In genomic region chr16:89507219-89507833, GRCh38 we compare ENCODE assay signal across 8 cellular contexts. TPM values are rescaled to one million over a fixed set of nuclear protein-coding genes. Genes with fewer than 3 reads are reported as not detected.
DNase-seq lines count a peak whose midpoint lies in the region; ATAC-seq and TF ChIP-seq lines count a peak whose summit lies in the region.

No MANE protein-coding gene starts in this region.

- CTCF ChIA-PET in BJ (lab: Yijun Ruan, JAX) = interaction anchor here (0.6 to 2.9 kb wide), 4 partner anchors 32 to 267 kb away, joined by 3 to 6 read pairs (median 4); no protein-coding TSS in a partner anchor

- H3K27me3 ChIP-seq in BJ (ENCODE audit: control insufficient read depth, insufficient read depth, low read length) (no peaks in the 10 kb centered on the region), hepatocyte (no peaks in the 10 kb centered on the region)

- POLR2A ChIA-PET in BJ (lab: Charles Lee) = no interaction called here

- H4K20me1 ChIP-seq in hepatocyte (ENCODE audit: insufficient read depth, poor library complexity, severe bottlenecking) = peaks cover 10% of the 10 kb centered on the region

- no peak for DNase-seq in BJ (ENCODE audit: low read depth)
- DNase-seq in activated naive CD4-positive, alpha-beta T cell treated with anti-CD3 and anti-CD28 coated beads, Interleukin-2, amount 50 U/mL, for 72 hours (ENCODE audit: low spot score in 2 of 2) = no peak
- DNase-seq in hepatocyte (ENCODE audit: low spot score) = no peak
- no peak for DNase-seq in stimulated activated effector memory CD8-positive, alpha-beta T cell treated with anti-CD3 and anti-CD28 coated beads, Interleukin-12 subunit alpha, Interleukin-12 subunit beta, amount 100 ng/mL, for 72 hours (ENCODE audit: low spot score in 2 of 2)
- DNase-seq in NCI-H748 treated with DMSO at 0.1 percent for 48 hours (lab: John Stamatoyannopoulos, UW) = no peak
- no peak for DNase-seq in NCI-H1092 (lab: John Stamatoyannopoulos, UW)
- no peak for DNase-seq in retina

- H3K4me3 ChIP-seq in BJ (ENCODE audit: low read depth, low read length) (peak overlapping the region; percentile 86), hepatocyte (peak overlapping the region; percentile 46)

- H3K79me2 ChIP-seq in hepatocyte = peaks cover 45% of the 10 kb centered on the region

- H3K9me2 ChIP-seq in hepatocyte (replicated peaks; ENCODE audit: insufficient read depth) = no peaks in the 10 kb centered on the region

- peak overlapping the region; percentile 87 to 90 for H3K27ac Mint-ChIP-seq in activated naive CD4-positive, alpha-beta T cell treated with anti-CD3 and anti-CD28 coated beads, Interleukin-2, amount 50 U/mL, for 72 hours
- H3K27ac Mint-ChIP-seq in stimulated activated effector memory CD8-positive, alpha-beta T cell treated with anti-CD3 and anti-CD28 coated beads, Interleukin-12 subunit alpha, Interleukin-12 subunit beta, amount 100 ng/mL, for 72 hours = peak overlapping the region; percentile 63

- peak overlapping the region; percentile 64 for H3K4me3 Mint-ChIP-seq in stimulated activated effector memory CD8-positive, alpha-beta T cell treated with anti-CD3 and anti-CD28 coated beads, Interleukin-12 subunit alpha, Interleukin-12 subunit beta, amount 100 ng/mL, for 72 hours

- H2AFZ ChIP-seq in hepatocyte = peak overlapping the region; percentile 79

- peak overlapping the region; percentile 89 for H3K4me2 ChIP-seq in hepatocyte

- H3K36me3 Mint-ChIP-seq in activated naive CD4-positive, alpha-beta T cell treated with anti-CD3 and anti-CD28 coated beads, Interleukin-2, amount 50 U/mL, for 72 hours = no peaks in the 10 kb centered on the region
- peaks cover 35% of the 10 kb centered on the region for H3K36me3 Mint-ChIP-seq in stimulated activated effector memory CD8-positive, alpha-beta T cell treated with anti-CD3 and anti-CD28 coated beads, Interleukin-12 subunit alpha, Interleukin-12 subunit beta, amount 100 ng/mL, for 72 hours

- ATAC-seq in HG02943 (IDR thresholded peaks at IDR 0.05; ENCODE audit: low read depth, unreplicated experiment) = peak; percentile 18
- no peak for ATAC-seq in activated naive CD4-positive, alpha-beta T cell treated with anti-CD3 and anti-CD28 coated beads, Interleukin-2, amount 50 U/mL, for 72 hours
- ATAC-seq in stimulated activated effector memory CD8-positive, alpha-beta T cell treated with anti-CD3 and anti-CD28 coated beads, Interleukin-12 subunit alpha, Interleukin-12 subunit beta, amount 100 ng/mL, for 72 hours = no peak

- H3K27ac ChIP-seq in hepatocyte = peak overlapping the region; percentile 100

- 26% methylated on average over 31 of the region's 42 CpGs for WGBS in hepatocyte (ENCODE audit: low lambda C conversion rate, missing lambda C conversion rate)

- H3K4me1 Mint-ChIP-seq in stimulated activated effector memory CD8-positive, alpha-beta T cell treated with anti-CD3 and anti-CD28 coated beads, Interleukin-12 subunit alpha, Interleukin-12 subunit beta, amount 100 ng/mL, for 72 hours = peaks cover 17% of the 10 kb centered on the region

- H3K36me3 ChIP-seq in BJ (ENCODE audit: control insufficient read depth, insufficient read depth, low read length) (peaks cover 9% of the 10 kb centered on the region), hepatocyte (replicated peaks; ENCODE audit: insufficient read depth, low read depth) (no peaks in the 10 kb centered on the region)

- peaks cover 25% of the 10 kb centered on the region for H3K4me1 ChIP-seq in hepatocyte (ENCODE audit: insufficient read depth)

- no peaks in the 10 kb centered on the region for H3K9me3 Mint-ChIP-seq in activated naive CD4-positive, alpha-beta T cell treated with anti-CD3 and anti-CD28 coated beads, Interleukin-2, amount 50 U/mL, for 72 hours
- H3K9me3 Mint-ChIP-seq in stimulated activated effector memory CD8-positive, alpha-beta T cell treated with anti-CD3 and anti-CD28 coated beads, Interleukin-12 subunit alpha, Interleukin-12 subunit beta, amount 100 ng/mL, for 72 hours = no peaks in the 10 kb centered on the region

- H3K9me3 ChIP-seq in hepatocyte (ENCODE audit: low read depth) = no peaks in the 10 kb centered on the region

- 0 out of 2 replicates have a peak, but pooled peaks have one; percentile 11 for TF ChIP-seq CTCF in BJ (IDR thresholded peaks at IDR 0.05; ENCODE audit: insufficient read depth, low read depth, low read length)
- TF ChIP-seq CTCF in hepatocyte (IDR thresholded peaks at IDR 0.05; ENCODE audit: poor library complexity) = no peak

RNA-seq across cellular contexts. Expression of gene SPG7, which starts 0.9 kb away (rescaled TPM):
- polyA plus RNA-seq in BJ (2011; rRNA removed) (36.3 and 45.0 TPM in 2 replicates), hepatocyte (108 and 130 TPM in 2 replicates)
- polyA minus RNA-seq in BJ (2011; rRNA and poly(A)+ RNA removed) = 30.9 and 32.4 TPM in 2 replicates
- total RNA-seq in activated naive CD4-positive, alpha-beta T cell treated with anti-CD3 and anti-CD28 coated beads, Interleukin-2, amount 50 U/mL, for 72 hours = 100 to 1,000 TPM in 1 of 2 donors, 10 to 100 TPM in 1; 97.7 to 114 TPM
- total RNA-seq in hepatocyte = 149 and 222 TPM in 2 replicates

RNA-seq across cellular contexts. Expression of gene ANKRD11, which starts 17.0 kb away (rescaled TPM):
- polyA plus RNA-seq in BJ (2011; rRNA removed) (44.1 and 61.8 TPM in 2 replicates), hepatocyte (130 and 135 TPM in 2 replicates)
- polyA minus RNA-seq in BJ (2011; rRNA and poly(A)+ RNA removed) = 39.1 and 66.5 TPM in 2 replicates
- total RNA-seq in activated naive CD4-positive, alpha-beta T cell treated with anti-CD3 and anti-CD28 coated beads, Interleukin-2, amount 50 U/mL, for 72 hours = 100 to 1,000 TPM; 130 to 165 TPM
- 48.7 and 50.6 TPM in 2 replicates for total RNA-seq in hepatocyte

RNA-seq across cellular contexts. Expression of gene RPL13, which starts 53.2 kb away (rescaled TPM):
- 4,141 and 4,466 TPM in 2 replicates for polyA plus RNA-seq in BJ (2011; rRNA removed)
- polyA minus RNA-seq in BJ (2011; rRNA and poly(A)+ RNA removed) = 726 and 1,138 TPM in 2 replicates
- total RNA-seq in activated naive CD4-positive, alpha-beta T cell treated with anti-CD3 and anti-CD28 coated beads, Interleukin-2, amount 50 U/mL, for 72 hours = 1,000 to 10,000 TPM; 2,832 to 2,975 TPM
- 4,787 and 7,288 TPM in 2 replicates for total RNA-seq in hepatocyte
- 1,312 and 1,458 TPM in 2 replicates for polyA plus RNA-seq in hepatocyte
